Comparison of ENCODE assay signal across 22 cellular contexts in genomic region chr16:3661922-3662321, GRCh38.
"Had no signal": no experiment of that assay in that cellular context is flagged by ENCODE, and none has a peak within 500 bp of the region (broad histone marks: within the 10 kb centered on the region; RNA-seq: fewer than 3 reads in every experiment).

No MANE protein-coding gene starts in this region.

- H3K27me3 ChIP-seq: foreskin keratinocyte, hepatocyte, neural progenitor cell, pancreas, spleen, stomach, transverse colon had no signal

- H3K9ac ChIP-seq: neural progenitor cell had no signal

- H3K27me3 Mint-ChIP-seq: natural killer cell treated with Interleukin-12 subunit alpha and Interleukin-12 subunit beta and Interleukin-15 and Interleukin-18, amount 100 ng/mL, for 72 hours had no signal

- DNase-seq: effector CD4-positive, alpha-beta T cell; endodermal cell; erythroblast; foreskin keratinocyte; nucleus accumbens; spleen; stimulated activated CD4-positive, alpha-beta T cell treated with anti-CD3 and anti-CD28 coated beads, Interleukin-15, amount 100 ng/mL, for 24 hours; stimulated activated CD4-positive, alpha-beta T cell treated with anti-CD3 and anti-CD28 coated beads, Interleukin-1b, Interleukin-23, amount 100 ng/mL, for 48 hours; stimulated activated CD4-positive, alpha-beta T cell treated with anti-CD3 and anti-CD28 coated beads, Interleukin-4, amount 100 ng/mL, for 24 hours; stimulated activated naive CD4-positive, alpha-beta T cell; stomach; substantia nigra; transverse colon had no signal

- H3K9me3 ChIP-seq: pancreas, prostate gland, spleen, stomach, thoracic aorta, transverse colon had no signal

- H3K9me3 Mint-ChIP-seq: endodermal cell; natural killer cell treated with Interleukin-12 subunit alpha and Interleukin-12 subunit beta and Interleukin-15 and Interleukin-18, amount 100 ng/mL, for 72 hours; neural progenitor cell had no signal

- H3K36me3 ChIP-seq: neural progenitor cell had no signal

- H3K4me1 Mint-ChIP-seq: endodermal cell, neural progenitor cell had no signal

- H3K4me2 ChIP-seq: hepatocyte, neural progenitor cell had no signal

- H3K4me1 ChIP-seq: foreskin keratinocyte, neural progenitor cell, prostate gland, stomach, transverse colon had no signal

- ATAC-seq: foreskin keratinocyte; natural killer cell treated with Interleukin-12 subunit alpha and Interleukin-12 subunit beta and Interleukin-15 and Interleukin-18, amount 100 ng/mL, for 72 hours; sciatic nerve had no signal

- H3K4me3 ChIP-seq: coronary artery, hepatocyte, neural progenitor cell, pancreas, prostate gland, spleen, stomach, thoracic aorta, transverse colon had no signal

- H3K4me3 Mint-ChIP-seq: endodermal cell; natural killer cell treated with Interleukin-12 subunit alpha and Interleukin-12 subunit beta and Interleukin-15 and Interleukin-18, amount 100 ng/mL, for 72 hours; neural progenitor cell had no signal

- H2AFZ ChIP-seq: hepatocyte, neural progenitor cell had no signal

- FAIRE-seq: endothelial cell of umbilical vein, pancreas had no signal

- H3K27ac ChIP-seq: coronary artery, foreskin keratinocyte, hepatocyte, neural progenitor cell, pancreas, prostate gland, spleen, stomach, thoracic aorta, transverse colon had no signal

- H3K27ac Mint-ChIP-seq: endodermal cell; natural killer cell treated with Interleukin-12 subunit alpha and Interleukin-12 subunit beta and Interleukin-15 and Interleukin-18, amount 100 ng/mL, for 72 hours; neural progenitor cell had no signal
